ENCODE assay signal across 9 cellular contexts in the genomic region with DNA sequence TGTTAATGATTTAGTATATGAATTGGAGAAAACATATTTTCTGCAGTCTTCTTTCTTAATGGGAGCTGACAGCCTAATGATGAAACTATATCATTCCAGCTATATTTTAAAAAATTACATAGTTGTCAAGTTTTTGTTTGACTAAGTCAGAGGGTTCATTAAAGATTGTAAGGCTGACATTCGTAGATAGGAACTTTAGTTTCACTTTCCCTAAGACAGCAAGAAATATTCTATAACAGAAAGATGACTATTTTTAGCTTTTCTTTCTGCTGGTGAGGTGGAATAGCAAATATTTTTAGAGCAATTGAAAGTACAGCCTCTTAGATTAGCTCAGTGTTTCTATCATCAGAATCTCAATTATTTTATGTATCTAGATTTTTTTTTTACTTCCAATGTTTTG.
DNase-seq lines count a peak whose midpoint lies in the region; ATAC-seq and TF ChIP-seq lines count a peak whose summit lies in the region.
"Had no signal": no experiment of that assay in that cellular context is flagged by ENCODE, and none has a peak within 500 bp of the region (broad histone marks: within the 10 kb centered on the region; RNA-seq: fewer than 3 reads in every experiment).

No MANE protein-coding gene starts in this region.

- no peak overlapping the region for H3K4me3 ChIP-seq in hepatocyte

- DNase-seq in activated T-cell treated with anti-CD3 and anti-CD28 coated beads, Interleukin-2, amount 50 U/mL, for 72 hours = no peak
- no peak for DNase-seq in activated T-cell treated with anti-CD3 and anti-CD28 coated beads for 4 hours
- DNase-seq in activated naive CD8-positive, alpha-beta T cell treated with anti-CD3 and anti-CD28 coated beads for 36 hours = no peak
- no peak for DNase-seq in hepatocyte (ENCODE audit: low spot score)
- no peak for DNase-seq in type B pancreatic cell (ENCODE audit: extremely low spot score, unreplicated experiment)
- no peak for DNase-seq in superior temporal gyrus (ENCODE audit: extremely low spot score)
- DNase-seq in mesenteric fat pad (ENCODE audit: low spot score) = no peak
- DNase-seq: foreskin melanocyte had no signal

- peak overlapping the region; percentile 90 for H3K27ac Mint-ChIP-seq in activated T-cell treated with anti-CD3 and anti-CD28 coated beads, Interleukin-2, amount 50 U/mL, for 72 hours
- peak overlapping the region; percentile 66 for H3K27ac Mint-ChIP-seq in activated naive CD8-positive, alpha-beta T cell treated with anti-CD3 and anti-CD28 coated beads for 36 hours
- H3K27ac Mint-ChIP-seq in type B pancreatic cell = no peak overlapping the region

- H3K27me3 ChIP-seq in hepatocyte = no peaks in the 10 kb centered on the region

- TF ChIP-seq CTCF in hepatocyte (IDR thresholded peaks at IDR 0.05; ENCODE audit: poor library complexity) = no peak
- TF ChIP-seq CTCF in type B pancreatic cell (conservative IDR thresholded peaks at IDR 0.05) = no peak

- 42% methylated on average over 1 of the region's 1 CpG for WGBS in hepatocyte (ENCODE audit: low lambda C conversion rate, missing lambda C conversion rate)

- H3K36me3 ChIP-seq in hepatocyte (replicated peaks; ENCODE audit: insufficient read depth, low read depth) = no peaks in the 10 kb centered on the region

- H2AFZ ChIP-seq in hepatocyte = no peak overlapping the region

- H4K20me1 ChIP-seq in hepatocyte (ENCODE audit: insufficient read depth, poor library complexity, severe bottlenecking) = peaks cover 2% of the 10 kb centered on the region

- peaks cover 14% of the 10 kb centered on the region for H3K4me1 ChIP-seq in hepatocyte (ENCODE audit: insufficient read depth)

- H3K27ac ChIP-seq in hepatocyte = peak overlapping the region; percentile 47

- H3K4me3 Mint-ChIP-seq in activated T-cell treated with anti-CD3 and anti-CD28 coated beads, Interleukin-2, amount 50 U/mL, for 72 hours = peak overlapping the region; percentile 52 to 86
- peak overlapping the region; percentile 73 for H3K4me3 Mint-ChIP-seq in activated naive CD8-positive, alpha-beta T cell treated with anti-CD3 and anti-CD28 coated beads for 36 hours
- H3K4me3 Mint-ChIP-seq in type B pancreatic cell = peak overlapping the region; percentile 50

- H3K4me1 Mint-ChIP-seq in activated T-cell treated with anti-CD3 and anti-CD28 coated beads, Interleukin-2, amount 50 U/mL, for 72 hours (ENCODE audit: low read depth) = peaks cover 58% of the 10 kb centered on the region
- H3K4me1 Mint-ChIP-seq in activated naive CD8-positive, alpha-beta T cell treated with anti-CD3 and anti-CD28 coated beads for 36 hours = peaks cover 57% of the 10 kb centered on the region
- peaks cover 33% of the 10 kb centered on the region for H3K4me1 Mint-ChIP-seq in type B pancreatic cell (ENCODE audit: unreplicated experiment)

- no peaks in the 10 kb centered on the region for H3K9me3 ChIP-seq in hepatocyte (ENCODE audit: low read depth)

- ATAC-seq in activated T-cell treated with anti-CD3 and anti-CD28 coated beads, Interleukin-2, amount 50 U/mL, for 72 hours (replicated peaks in 1 of 2) = no peak
- ATAC-seq in GM21737 (IDR thresholded peaks at IDR 0.05; ENCODE audit: unreplicated experiment) = no peak

- H3K27me3 Mint-ChIP-seq in activated T-cell treated with anti-CD3 and anti-CD28 coated beads, Interleukin-2, amount 50 U/mL, for 72 hours (ENCODE audit: low read depth) = no peaks in the 10 kb centered on the region
- H3K27me3 Mint-ChIP-seq in activated naive CD8-positive, alpha-beta T cell treated with anti-CD3 and anti-CD28 coated beads for 36 hours = no peaks in the 10 kb centered on the region
- no peaks in the 10 kb centered on the region for H3K27me3 Mint-ChIP-seq in type B pancreatic cell

- no peaks in the 10 kb centered on the region for H3K9me2 ChIP-seq in hepatocyte (replicated peaks; ENCODE audit: insufficient read depth)

- H3K79me2 ChIP-seq in hepatocyte = peaks cover 97% of the 10 kb centered on the region

- peaks cover 0 to 2% of the 10 kb centered on the region in 2 donors for H3K9me3 Mint-ChIP-seq in activated T-cell treated with anti-CD3 and anti-CD28 coated beads, Interleukin-2, amount 50 U/mL, for 72 hours
- H3K9me3 Mint-ChIP-seq in activated naive CD8-positive, alpha-beta T cell treated with anti-CD3 and anti-CD28 coated beads for 36 hours = peaks cover 10% of the 10 kb centered on the region
- peaks cover 4% of the 10 kb centered on the region for H3K9me3 Mint-ChIP-seq in type B pancreatic cell

- H3K4me2 ChIP-seq in hepatocyte = peak overlapping the region; percentile 71

- peaks cover 7 to 11% of the 10 kb centered on the region in 2 donors for H3K36me3 Mint-ChIP-seq in activated T-cell treated with anti-CD3 and anti-CD28 coated beads, Interleukin-2, amount 50 U/mL, for 72 hours (ENCODE audit: insufficient read depth in 2 of 2)
- H3K36me3 Mint-ChIP-seq in activated naive CD8-positive, alpha-beta T cell treated with anti-CD3 and anti-CD28 coated beads for 36 hours = peaks cover 29% of the 10 kb centered on the region
- H3K36me3 Mint-ChIP-seq in type B pancreatic cell = peaks cover 11% of the 10 kb centered on the region
